Comparison of ENCODE assay signal across 19 cellular contexts in genomic region chr4:147381749-147382148, GRCh38.
"Had no signal": no experiment of that assay in that cellular context is flagged by ENCODE, and none has a peak within 500 bp of the region (broad histone marks: within the 10 kb centered on the region; RNA-seq: fewer than 3 reads in every experiment).

No MANE protein-coding gene starts in this region.

- H3K4me1 ChIP-seq: esophagus muscularis mucosa, gastroesophageal sphincter, spleen, tibial artery, upper lobe of right lung, vagina had no signal

- FAIRE-seq: endometrium had no signal

- H2AFZ ChIP-seq: hepatocyte had no signal

- H3K27me3 ChIP-seq: esophagus muscularis mucosa, gastroesophageal sphincter, hepatocyte, spleen, tibial artery, upper lobe of right lung, vagina had no signal

- H3K9me3 ChIP-seq: gastroesophageal sphincter, mucosa of descending colon, tibial artery, upper lobe of right lung, vagina had no signal

- DNase-seq: effector memory CD4-positive, alpha-beta T cell; head of caudate nucleus; kidney glomerular epithelial cell; mucosa of descending colon; naive thymus-derived CD8-positive, alpha-beta T cell; spleen; stimulated activated CD4-positive, alpha-beta T cell treated with anti-CD3 and anti-CD28 coated beads, Interleukin-15, amount 100 ng/mL, for 24 hours; stimulated activated CD4-positive, alpha-beta T cell treated with anti-CD3 and anti-CD28 coated beads, Interleukin-1b, Interleukin-23, amount 100 ng/mL, for 48 hours; stimulated activated CD4-positive, alpha-beta T cell treated with anti-CD3 and anti-CD28 coated beads, Interleukin-4, amount 100 ng/mL, for 24 hours; tibial artery; upper lobe of right lung had no signal

- ATAC-seq: gastroesophageal sphincter; mucosa of descending colon; naive thymus-derived CD8-positive, alpha-beta T cell; sciatic nerve; stimulated activated memory B cell treated with anti-CD40 and anti-IgM and Interleukin-4, amounts not matched to agents 10 μg/mL and 1 μg/mL and 100 μg/mL, for 72 hours; upper lobe of right lung had no signal

- H3K36me3 ChIP-seq: esophagus muscularis mucosa, gastroesophageal sphincter, spleen, tibial artery, upper lobe of right lung, vagina had no signal

- H3K27ac ChIP-seq: epithelial cell of prostate, esophagus muscularis mucosa, gastroesophageal sphincter, hepatocyte, spleen, tibial artery, upper lobe of right lung, vagina had no signal

- H3K4me2 ChIP-seq: hepatocyte had no signal

- H3K4me3 ChIP-seq: esophagus muscularis mucosa, gastroesophageal sphincter, hepatocyte, mucosa of descending colon, spleen, tibial artery, upper lobe of right lung, vagina had no signal

- H3K79me2 ChIP-seq: hepatocyte had no signal
